ENCODE assay signal across 8 cellular contexts in the genomic region with DNA sequence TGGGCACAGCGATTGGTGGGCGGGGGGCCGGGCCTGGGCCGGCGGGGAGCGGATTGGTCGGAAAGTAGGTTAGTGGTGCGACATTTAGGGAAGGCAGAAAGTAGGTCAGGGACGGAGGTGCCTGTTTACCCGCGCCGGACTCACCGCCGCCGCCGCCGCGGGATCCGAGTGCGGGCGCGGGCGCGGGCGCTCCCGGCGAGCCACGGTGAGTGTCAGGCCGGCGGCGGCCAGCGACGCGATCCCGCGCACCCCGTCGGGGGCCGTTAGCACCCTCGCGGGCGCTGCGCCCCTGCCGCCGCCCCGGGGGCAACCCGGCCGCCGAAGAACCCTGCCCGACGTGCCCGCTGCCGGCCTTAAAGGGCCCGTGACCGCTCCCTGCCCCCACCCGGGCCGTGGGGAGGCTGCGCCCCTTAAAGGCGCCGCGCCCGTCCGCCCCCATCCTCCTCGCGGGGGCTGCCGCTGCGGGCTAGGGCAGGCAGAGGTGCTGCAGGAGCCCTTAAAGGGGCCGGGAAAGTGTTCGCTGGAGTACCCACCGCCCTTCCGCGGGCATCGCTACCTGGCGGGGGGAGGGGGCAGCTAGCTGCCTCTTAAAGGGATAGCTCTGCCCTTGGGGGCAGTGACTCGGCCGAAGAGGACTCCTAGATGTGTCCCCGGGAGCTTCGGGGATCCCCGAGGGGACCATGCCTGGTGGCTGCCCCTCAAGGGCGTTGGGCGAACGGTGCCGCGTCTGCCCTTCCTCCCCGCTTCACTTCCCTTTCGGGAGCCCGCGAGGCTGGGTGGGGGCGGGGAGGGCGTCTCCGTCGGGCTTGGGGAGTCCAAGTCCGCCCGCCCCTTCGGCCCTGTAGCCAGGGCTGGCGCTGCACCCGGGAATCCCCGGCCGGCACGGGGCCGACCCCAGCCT. TPM values are rescaled to one million over a fixed set of nuclear protein-coding genes. Genes with fewer than 3 reads are reported as not detected.
DNase-seq lines count a peak whose midpoint lies in the region; ATAC-seq and TF ChIP-seq lines count a peak whose summit lies in the region.

BMAL1 (plus strand) TSS at position 72 of the 901 bp plus-strand sequence. CDS start 76,519 bp downstream, outside the sequence.

- H3K9me2 ChIP-seq in OCI-LY1 (ENCODE audit: low read depth, low read length) = no peaks in the 10 kb centered on the region

- peaks cover 89% of the 10 kb centered on the region for H3K27me3 Mint-ChIP-seq in type B pancreatic cell

- no peaks in the 10 kb centered on the region for H3K9me3 Mint-ChIP-seq in type B pancreatic cell

- peak within 1 kb of the TSS; percentile 25 for H2AFZ ChIP-seq in OCI-LY1 (ENCODE audit: low read length)

- H3K79me2 ChIP-seq in OCI-LY1 (ENCODE audit: insufficient read depth, low read length) = no peaks in the 10 kb centered on the region

- ATAC-seq in GM18511 (IDR thresholded peaks at IDR 0.05; ENCODE audit: unreplicated experiment) (peak; percentile 36), HG02571 (IDR thresholded peaks at IDR 0.05; ENCODE audit: unreplicated experiment) (peak; percentile 23)

- peaks cover 4% of the 10 kb centered on the region; the same call in 1 of the 2 replicates for H3F3A ChIP-seq in OCI-LY1 (ENCODE audit: insufficient read depth, low read length)

- no peaks in the 10 kb centered on the region for H3K36me3 Mint-ChIP-seq in type B pancreatic cell

- H3K4me3 ChIP-seq in OCI-LY1 (ENCODE audit: low read depth, low read length, poor library complexity, severe bottlenecking) (peak within 1 kb of the TSS; percentile 92), fibroblast of villous mesenchyme (ENCODE audit: low read depth, low read length) (peak within 1 kb of the TSS; percentile 85)

- H3K4me1 Mint-ChIP-seq in type B pancreatic cell (ENCODE audit: unreplicated experiment) = peaks cover 14% of the 10 kb centered on the region

- DNase-seq in activated T-helper 1 cell treated with anti-CD3 and anti-CD28 coated beads, Interleukin-2, amount 50 U/mL, for 16 hours (ENCODE audit: low read depth in 1 of 2, low spot score in 1 of 2) = peak; percentile 26 to 39
- DNase-seq in fibroblast of villous mesenchyme (ENCODE audit: low read depth) (no peak), occipital lobe (lab: John Stamatoyannopoulos, UW) (no peak), type B pancreatic cell (ENCODE audit: extremely low spot score, unreplicated experiment) (no peak), NAMALWA (ENCODE audit: low spot score) (no peak)

- peak within 1 kb of the TSS; percentile 75 for H3K9ac ChIP-seq in OCI-LY1 (ENCODE audit: low read length)

- no peak within 1 kb of the TSS for H3K27ac ChIP-seq in OCI-LY1 (ENCODE audit: low read depth, low read length, poor library complexity, severe bottlenecking)

- H3K27me3 ChIP-seq in OCI-LY1 (ENCODE audit: insufficient read depth, low read length) = 0 out of 2 replicates have a peak, but pooled peaks cover 4% of the 10 kb centered on the region

- no peaks in the 10 kb centered on the region for H3K36me3 ChIP-seq in OCI-LY1 (ENCODE audit: insufficient read depth, low read length)

- H3K4me1 ChIP-seq in OCI-LY1 (ENCODE audit: insufficient read depth, low read length, severe bottlenecking) = peaks cover 28% of the 10 kb centered on the region

- no peaks in the 10 kb centered on the region for H3K9me3 ChIP-seq in OCI-LY1 (ENCODE audit: low read length)

- peak within 1 kb of the TSS; percentile 97 for H3K4me3 Mint-ChIP-seq in type B pancreatic cell

- TF ChIP-seq CTCF in OCI-LY1 (IDR thresholded peaks at IDR 0.05; ENCODE audit: low read length) = no peak
- TF ChIP-seq CTCF in fibroblast of villous mesenchyme (IDR thresholded peaks at IDR 0.05; ENCODE audit: insufficient read depth, low read depth, low read length) = no peak
- TF ChIP-seq CTCF in type B pancreatic cell (conservative IDR thresholded peaks at IDR 0.05) = no peak

- H4K20me1 ChIP-seq in OCI-LY1 (ENCODE audit: insufficient read depth, low read length) = peaks cover 3% of the 10 kb centered on the region; the same call in 1 of the 2 replicates

- peak within 1 kb of the TSS; percentile 74 for H3K27ac Mint-ChIP-seq in type B pancreatic cell

- H3K4me2 ChIP-seq in OCI-LY1 (ENCODE audit: low read length) = peak within 1 kb of the TSS; percentile 78

RNA-seq across cellular contexts. Expression of gene BMAL1, which starts in this region (rescaled TPM):
- 10.4 and 11.0 TPM in 2 replicates for total RNA-seq in fibroblast of villous mesenchyme
- total RNA-seq in occipital lobe = 35.9 TPM
- total RNA-seq in type B pancreatic cell (ENCODE audit: low replicate concordance) = 7.3 and 9.5 TPM in 2 replicates

Comparison
In these comparisons a context has a peak if more than half of its experiments do, and no peak if none do; other contexts are left out.
1. DNase-seq: peak in activated T-helper 1 cell treated with anti-CD3 and anti-CD28 coated beads, Interleukin-2, amount 50 U/mL, for 16 hours (2 of 2); none in fibroblast of villous mesenchyme (single experiment), occipital lobe (single experiment), type B pancreatic cell (single experiment) and NAMALWA (single experiment).